16 cellular contexts compared by ENCODE assay signal in genomic region chr10:117411440-117412428, GRCh38. TPM values are rescaled to one million over a fixed set of nuclear protein-coding genes. Genes with fewer than 3 reads are reported as not detected.
DNase-seq lines count a peak whose midpoint lies in the region; ATAC-seq and TF ChIP-seq lines count a peak whose summit lies in the region.
"Had no signal": no experiment of that assay in that cellular context is flagged by ENCODE, and none has a peak within 500 bp of the region (broad histone marks: within the 10 kb centered on the region; RNA-seq: fewer than 3 reads in every experiment).

No MANE protein-coding gene starts in this region.

- no peaks in the 10 kb centered on the region for H3K4me1 Mint-ChIP-seq in stimulated activated memory B cell treated with anti-CD40 and anti-IgM and Interleukin-4, amounts not matched to agents 10 μg/mL and 1 μg/mL and 100 μg/mL, for 72 hours
- H3K4me1 Mint-ChIP-seq in natural killer cell = no peaks in the 10 kb centered on the region
- H3K4me1 Mint-ChIP-seq: activated CD4-positive, alpha-beta T cell treated with anti-CD3 and anti-CD28 coated beads, Interleukin-2, amount 10 ng/mL, durations not matched to agents 24 days and 14 days had no signal

- peak; percentile 19 for DNase-seq in NCI-H2171 treated with DMSO at 0.1 percent for 48 hours (lab: John Stamatoyannopoulos, UW)
- no peak for DNase-seq in NCI-H2171 (lab: John Stamatoyannopoulos, UW)
- DNase-seq in NCI-H1048 (lab: John Stamatoyannopoulos, UW) = peak; percentile 1
- peak; percentile 1 for DNase-seq in amniotic epithelial cell (ENCODE audit: low read depth)
- no peak for DNase-seq in natural killer cell
- no peak for DNase-seq in HPDE6-E6E7 (ENCODE audit: extremely low spot score)
- DNase-seq: activated CD4-positive, alpha-beta T cell treated with anti-CD3 and anti-CD28 coated beads, Interleukin-2, amount 10 ng/mL, durations not matched to agents 24 days and 14 days; activated T-cell treated with anti-CD3 and anti-CD28 coated beads, Interleukin-2, amount 50 U/mL, for 1 hour; CD4-positive, alpha-beta T cell; mucosa of descending colon; ovary; SHP77 treated with DMSO at 0.1 percent for 48 hours; transverse colon had no signal

- peaks cover 2% of the 10 kb centered on the region for H3K27me3 Mint-ChIP-seq in stimulated activated memory B cell treated with anti-CD40 and anti-IgM and Interleukin-4, amounts not matched to agents 10 μg/mL and 1 μg/mL and 100 μg/mL, for 72 hours
- peaks cover 10 to 27% of the 10 kb centered on the region in 2 donors for H3K27me3 Mint-ChIP-seq in natural killer cell (ENCODE audit: low read depth in 2 of 2)

- H3K4me3 Mint-ChIP-seq in stimulated activated memory B cell treated with anti-CD40 and anti-IgM and Interleukin-4, amounts not matched to agents 10 μg/mL and 1 μg/mL and 100 μg/mL, for 72 hours = no peak overlapping the region
- H3K4me3 Mint-ChIP-seq in natural killer cell = no peak overlapping the region
- H3K4me3 Mint-ChIP-seq: activated CD4-positive, alpha-beta T cell treated with anti-CD3 and anti-CD28 coated beads, Interleukin-2, amount 10 ng/mL, durations not matched to agents 24 days and 14 days; activated naive CD8-positive, alpha-beta T cell; CD4-positive, alpha-beta T cell had no signal

- ATAC-seq in stimulated activated memory B cell treated with anti-CD40 and anti-IgM and Interleukin-4, amounts not matched to agents 10 μg/mL and 1 μg/mL and 100 μg/mL, for 72 hours = peak; percentile 35
- ATAC-seq in natural killer cell (no peak), GM21723 (IDR thresholded peaks at IDR 0.05; ENCODE audit: unreplicated experiment) (no peak)
- ATAC-seq: mucosa of descending colon had no signal

- H3K27ac Mint-ChIP-seq in stimulated activated memory B cell treated with anti-CD40 and anti-IgM and Interleukin-4, amounts not matched to agents 10 μg/mL and 1 μg/mL and 100 μg/mL, for 72 hours = no peak overlapping the region
- H3K27ac Mint-ChIP-seq in natural killer cell = no peak overlapping the region
- H3K27ac Mint-ChIP-seq: activated CD4-positive, alpha-beta T cell treated with anti-CD3 and anti-CD28 coated beads, Interleukin-2, amount 10 ng/mL, durations not matched to agents 24 days and 14 days; activated naive CD8-positive, alpha-beta T cell; CD4-positive, alpha-beta T cell had no signal

- H3K9me3 Mint-ChIP-seq in stimulated activated memory B cell treated with anti-CD40 and anti-IgM and Interleukin-4, amounts not matched to agents 10 μg/mL and 1 μg/mL and 100 μg/mL, for 72 hours = no peaks in the 10 kb centered on the region
- H3K9me3 Mint-ChIP-seq in natural killer cell = no peaks in the 10 kb centered on the region
- H3K9me3 Mint-ChIP-seq: activated CD4-positive, alpha-beta T cell treated with anti-CD3 and anti-CD28 coated beads, Interleukin-2, amount 10 ng/mL, durations not matched to agents 24 days and 14 days; CD4-positive, alpha-beta T cell had no signal

- intact Hi-C loops in natural killer cell (cut with micrococcal nuclease) = no loop called here

- no peaks in the 10 kb centered on the region for H3K36me3 Mint-ChIP-seq in stimulated activated memory B cell treated with anti-CD40 and anti-IgM and Interleukin-4, amounts not matched to agents 10 μg/mL and 1 μg/mL and 100 μg/mL, for 72 hours
- H3K36me3 Mint-ChIP-seq in natural killer cell = no peaks in the 10 kb centered on the region
- H3K36me3 Mint-ChIP-seq: activated naive CD8-positive, alpha-beta T cell had no signal

- TF ChIP-seq CTCF in natural killer cell (IDR thresholded peaks at IDR 0.05) = no peak

RNA-seq across cellular contexts. Expression of gene PDZD8, which starts 36.5 kb away (rescaled TPM):
- 10 to 100 TPM; 44.5 to 64.3 (median 51.8) TPM for total RNA-seq in natural killer cell

Comparison
In these comparisons a context has a peak if more than half of its experiments do, and no peak if none do; other contexts are left out.
1. DNase-seq: peak in NCI-H2171 treated with DMSO at 0.1 percent for 48 hours (single experiment), NCI-H1048 (single experiment) and amniotic epithelial cell (single experiment); none in NCI-H2171 (single experiment), natural killer cell (single experiment) and HPDE6-E6E7 (single experiment).